In genomic region chr3:161914703-161915102, GRCh38 we compare ENCODE assay signal across 7 cellular contexts.
DNase-seq lines count a peak whose midpoint lies in the region; ATAC-seq and TF ChIP-seq lines count a peak whose summit lies in the region.

No MANE protein-coding gene starts in this region.

- H3K4me3 ChIP-seq in gastroesophageal sphincter (no peak overlapping the region), retinal pigment epithelial cell (ENCODE audit: low read length) (no peak overlapping the region)

- no peak for TF ChIP-seq EP300 in gastroesophageal sphincter (IDR thresholded peaks at IDR 0.05)

- no peak for TF ChIP-seq POLR2A in gastroesophageal sphincter (IDR thresholded peaks at IDR 0.05)

- no peaks in the 10 kb centered on the region for H3K9me3 ChIP-seq in gastroesophageal sphincter

- peaks cover 0 to 12% (median 0%) of the 10 kb centered on the region in 3 donors for H3K4me1 ChIP-seq in gastroesophageal sphincter

- no peak overlapping the region for H3K27ac ChIP-seq in gastroesophageal sphincter

- peak; percentile 18 for DNase-seq in HS-5 (ENCODE audit: low read depth)
- peak; percentile 63 for DNase-seq in RPMI7951 (ENCODE audit: low read depth)
- DNase-seq in retinal pigment epithelial cell (ENCODE audit: low read depth): no peak
- no peak for DNase-seq in NCI-H1048 (lab: John Stamatoyannopoulos, UW)

- whole genome bisulfite sequencing in gastroesophageal sphincter (ENCODE audit: low coverage in 1 of 2), 2 donors: 8 to 13% methylated on average over 8 of the region's 8 CpGs

- ATAC-seq in gastroesophageal sphincter (no peak), HG03175 (IDR thresholded peaks at IDR 0.05; ENCODE audit: unreplicated experiment) (no peak), HG02571 (IDR thresholded peaks at IDR 0.05; ENCODE audit: unreplicated experiment) (no peak)

- no peaks in the 10 kb centered on the region for H3K36me3 ChIP-seq in gastroesophageal sphincter

- H3K27me3 ChIP-seq in gastroesophageal sphincter: no peaks in the 10 kb centered on the region

- peak in 3 of 4 experiments; percentile 17 to 67 (median 45) for TF ChIP-seq CTCF in gastroesophageal sphincter (IDR thresholded peaks at IDR 0.05)
- peak; percentile 40 for TF ChIP-seq CTCF in retinal pigment epithelial cell (conservative IDR thresholded peaks at IDR 0.05; ENCODE audit: low read depth, low read length)

Comparison
In these comparisons a context has a peak if more than half of its experiments do, and no peak if none do; other contexts are left out.
1. DNase-seq: peak in HS-5 (single experiment) and RPMI7951 (single experiment); none in retinal pigment epithelial cell (single experiment) and NCI-H1048 (single experiment).